ENCODE assay signal across 8 cellular contexts in genomic region chr1:206470692-206471414, GRCh38. TPM values are rescaled to one million over a fixed set of nuclear protein-coding genes. Genes with fewer than 3 reads are reported as not detected.
A peak's percentile ranks its signal among the peaks of the same experiment; 100 is the strongest.
DNase-seq lines count a peak whose midpoint lies in the region; ATAC-seq and TF ChIP-seq lines count a peak whose summit lies in the region.

No MANE protein-coding gene starts in this region.

- no peaks in the 10 kb centered on the region for H3K9me3 ChIP-seq in HAP-1
- no peaks in the 10 kb centered on the region for H3K9me3 ChIP-seq in sigmoid colon

- TF ChIP-seq CTCF in GM06990 (IDR thresholded peaks at IDR 0.05; ENCODE audit: insufficient read depth, low read length, poor library complexity, severe bottlenecking) (peak; percentile 0), sigmoid colon (IDR thresholded peaks at IDR 0.05) (peak in 1 of 4 experiments; percentile 6)

- H3K36me3 ChIP-seq in GM06990 (ENCODE audit: control insufficient read depth, insufficient read depth, low read length) = peaks cover 16% of the 10 kb centered on the region
- H3K36me3 ChIP-seq in HAP-1 (replicated peaks) = no peaks in the 10 kb centered on the region
- H3K36me3 ChIP-seq in sigmoid colon = no peaks in the 10 kb centered on the region

- H3K4me1 ChIP-seq in HAP-1 = peaks cover 6% of the 10 kb centered on the region; the same call in 1 of the 2 replicates
- H3K4me1 ChIP-seq in sigmoid colon = peaks cover 0 to 20% (median 19%) of the 10 kb centered on the region in 4 donors

- no peak for TF ChIP-seq POLR2A in sigmoid colon (IDR thresholded peaks at IDR 0.05)

- TF ChIP-seq EP300 in sigmoid colon (IDR thresholded peaks at IDR 0.05) = no peak

- peak overlapping the region; percentile 37 to 55 (median 39) for H3K27ac ChIP-seq in sigmoid colon

- intact Hi-C loops in left ventricle myocardium superior (cut with micrococcal nuclease) (no loop called here), sigmoid colon (cut with DNase I) (no loop called here)

- ATAC-seq in left ventricle myocardium superior (peak; percentile 46), HG03457 (IDR thresholded peaks at IDR 0.05; ENCODE audit: unreplicated experiment) (no peak)

- H3K4me3 ChIP-seq in GM06990 (replicated peaks; ENCODE audit: low read depth, low read length) (peak overlapping the region; percentile 95), HAP-1 (peak overlapping the region; percentile 27), sigmoid colon (peak overlapping the region; percentile 34 to 60 (median 54))

- in situ Hi-C loops in HAP-1 (cut with MboI; ENCODE audit: low sequenced_read_pairs) = loop anchor here (10.0 kb wide), 1 partner anchor 444 kb away; no protein-coding TSS in a partner anchor

- DNase-seq in GM06990 (ENCODE audit: extremely low read depth, insufficient read length) (no peak), HAP-1 (ENCODE audit: low spot score in 2 of 2) (no peak), NOMO-1 treated with DMSO at 0.1 percent for 48 hours (lab: John Stamatoyannopoulos, UW; ENCODE audit: unreplicated experiment) (peak; percentile 23), activated gamma-delta T cell (lab: John Stamatoyannopoulos, UW) (peak; percentile 21), left ventricle myocardium superior (no peak), sigmoid colon (no peak), inferior parietal cortex (ENCODE audit: extremely low spot score) (no peak)

- H3K27me3 ChIP-seq in GM06990 (replicated peaks; ENCODE audit: control insufficient read depth, insufficient read depth, low read length) (no peaks in the 10 kb centered on the region), HAP-1 (ENCODE audit: low read depth) (no peaks in the 10 kb centered on the region), sigmoid colon (peaks cover 0 to 20% (median 0%) of the 10 kb centered on the region in 3 donors)

- 1% methylated on average over 18 of the region's 18 CpGs for WGBS in sigmoid colon, 2 donors

RNA-seq across cellular contexts. Expression of gene IKBKE, which starts 0.6 kb away (rescaled TPM):
- total RNA-seq in left ventricle myocardium superior (0.64 TPM), sigmoid colon (1 to 10 TPM; 1.6 to 3.2 (median 2.7) TPM)
- polyA plus RNA-seq in sigmoid colon = 10 to 100 TPM in 1 of 3 donors, 1 to 10 TPM in 2; 7.2 to 23.2 (median 9.9) TPM

RNA-seq across cellular contexts. Expression of gene RASSF5, which starts 36.5 kb away (rescaled TPM):
- total RNA-seq in left ventricle myocardium superior (4.2 TPM), sigmoid colon (1 to 10 TPM; 3.6 to 6.9 (median 4.8) TPM)
- polyA plus RNA-seq in sigmoid colon = 10 to 100 TPM in 1 of 3 donors, 1 to 10 TPM in 2; 2.5 to 25.9 (median 4.2) TPM

Comparison
In these comparisons a context has a peak if more than half of its experiments do, and no peak if none do; other contexts are left out.
1. DNase-seq: peak in NOMO-1 treated with DMSO at 0.1 percent for 48 hours (single experiment) and activated gamma-delta T cell (single experiment); none in GM06990 (single experiment), HAP-1 (0 of 2), left ventricle myocardium superior (single experiment), sigmoid colon (single experiment) and inferior parietal cortex (single experiment).
2. H3K4me3 ChIP-seq: peak in every context shown above with its lines; median percentile 95 in GM06990; 54 in sigmoid colon; 27 in HAP-1.